Comparison of ENCODE assay signal across 20 cellular contexts in the genomic region with DNA sequence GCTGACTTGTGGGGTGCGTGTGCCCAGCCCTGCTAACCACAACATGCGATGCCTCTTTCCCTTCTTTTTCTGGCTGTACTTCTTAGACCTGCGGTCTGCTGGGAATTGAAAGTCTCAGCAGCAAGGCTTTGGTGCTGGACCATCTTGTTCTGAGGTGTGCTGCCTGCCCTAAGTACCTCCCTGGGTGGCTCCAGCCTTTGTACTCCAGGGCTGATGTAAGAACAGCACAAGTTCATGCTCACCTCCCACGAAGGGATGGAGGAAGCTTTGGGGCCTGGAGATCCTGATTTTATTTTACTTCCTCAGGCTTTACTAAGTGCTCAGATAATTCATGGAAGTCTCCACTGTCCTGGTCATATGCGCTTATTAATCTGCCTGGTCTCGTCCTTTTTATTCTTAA.
"Had no signal": no experiment of that assay in that cellular context is flagged by ENCODE, and none has a peak within 500 bp of the region (broad histone marks: within the 10 kb centered on the region; RNA-seq: fewer than 3 reads in every experiment).

No MANE protein-coding gene starts in this region.

- H3K36me3 Mint-ChIP-seq: memory B cell; naive thymus-derived CD8-positive, alpha-beta T cell had no signal

- H3K9me3 Mint-ChIP-seq: activated CD4-positive, alpha-beta T cell treated with anti-CD3 and anti-CD28 coated beads, Interleukin-2, amount 10 ng/mL, durations not matched to agents 24 days and 14 days; activated naive CD8-positive, alpha-beta T cell treated with anti-CD3 and anti-CD28 coated beads, Interleukin-2, amount 50 U/mL, for 24 hours; memory B cell; naive thymus-derived CD8-positive, alpha-beta T cell; stimulated activated naive CD8-positive, alpha-beta T cell treated with anti-CD3 and anti-CD28 coated beads, Interleukin-15, Interleukin-2, amounts not matched to agents 100 ng/mL and 50 ng/mL, for 24 hours; T-helper 2 cell treated with Interferon-gamma antibody and Interleukin-4, amounts not matched to agents 5 μg/mL and 100 μg/mL, for 36 hours had no signal

- H3K4me1 Mint-ChIP-seq: activated CD4-positive, alpha-beta T cell treated with anti-CD3 and anti-CD28 coated beads, Interleukin-2, amount 10 ng/mL, durations not matched to agents 24 days and 14 days; memory B cell had no signal

- H3K27ac Mint-ChIP-seq: activated CD4-positive, alpha-beta T cell treated with anti-CD3 and anti-CD28 coated beads, Interleukin-2, amount 10 ng/mL, durations not matched to agents 24 days and 14 days; activated naive CD8-positive, alpha-beta T cell treated with anti-CD3 and anti-CD28 coated beads, Interleukin-2, amount 50 U/mL, for 24 hours; memory B cell; stimulated activated naive CD8-positive, alpha-beta T cell treated with anti-CD3 and anti-CD28 coated beads, Interleukin-15, Interleukin-2, amounts not matched to agents 100 ng/mL and 50 ng/mL, for 24 hours; T-helper 2 cell treated with Interferon-gamma antibody and Interleukin-4, amounts not matched to agents 5 μg/mL and 100 μg/mL, for 36 hours had no signal

- DNase-seq: activated CD4-positive, alpha-beta T cell treated with anti-CD3 and anti-CD28 coated beads, Interleukin-2, amount 10 ng/mL, durations not matched to agents 24 days and 14 days; activated CD4-positive, CD25-positive, alpha-beta regulatory T cell; activated CD8-positive, alpha-beta memory T cell treated with anti-CD3 and anti-CD28 coated beads, Interleukin-2, amount 50 U/mL, for 48 hours; activated naive CD4-positive, alpha-beta T cell treated with Interleukin-2 at 50 U/mL for 16 hours; activated naive CD8-positive, alpha-beta T cell treated with anti-CD3 and anti-CD28 coated beads, Interleukin-2, amount 50 U/mL, for 24 hours; aorta; dorsolateral prefrontal cortex; kidney; left lung; naive thymus-derived CD8-positive, alpha-beta T cell; nucleus accumbens; right cardiac atrium; small intestine; stimulated activated CD4-positive, alpha-beta T cell treated with anti-CD3 and anti-CD28 coated beads, Interleukin-4, amount 100 ng/mL, for 4 hours; stimulated activated CD8-positive, alpha-beta memory T cell treated with anti-CD3 and anti-CD28 coated beads, Interleukin-4, amount 100 ng/mL, for 48 hours; SW 1271; upper lobe of left lung had no signal

- H3K4me3 Mint-ChIP-seq: activated CD4-positive, alpha-beta T cell treated with anti-CD3 and anti-CD28 coated beads, Interleukin-2, amount 10 ng/mL, durations not matched to agents 24 days and 14 days; activated naive CD8-positive, alpha-beta T cell treated with anti-CD3 and anti-CD28 coated beads, Interleukin-2, amount 50 U/mL, for 24 hours; memory B cell; stimulated activated naive CD8-positive, alpha-beta T cell treated with anti-CD3 and anti-CD28 coated beads, Interleukin-15, Interleukin-2, amounts not matched to agents 100 ng/mL and 50 ng/mL, for 24 hours; T-helper 2 cell treated with Interferon-gamma antibody and Interleukin-4, amounts not matched to agents 5 μg/mL and 100 μg/mL, for 36 hours had no signal

- ATAC-seq: left lung; naive thymus-derived CD8-positive, alpha-beta T cell; right cardiac atrium had no signal

- H3K27me3 Mint-ChIP-seq: activated naive CD8-positive, alpha-beta T cell treated with anti-CD3 and anti-CD28 coated beads, Interleukin-2, amount 50 U/mL, for 24 hours; memory B cell; stimulated activated naive CD8-positive, alpha-beta T cell treated with anti-CD3 and anti-CD28 coated beads, Interleukin-15, Interleukin-2, amounts not matched to agents 100 ng/mL and 50 ng/mL, for 24 hours had no signal
